ENCODE assay signal across 14 cellular contexts in the genomic region with DNA sequence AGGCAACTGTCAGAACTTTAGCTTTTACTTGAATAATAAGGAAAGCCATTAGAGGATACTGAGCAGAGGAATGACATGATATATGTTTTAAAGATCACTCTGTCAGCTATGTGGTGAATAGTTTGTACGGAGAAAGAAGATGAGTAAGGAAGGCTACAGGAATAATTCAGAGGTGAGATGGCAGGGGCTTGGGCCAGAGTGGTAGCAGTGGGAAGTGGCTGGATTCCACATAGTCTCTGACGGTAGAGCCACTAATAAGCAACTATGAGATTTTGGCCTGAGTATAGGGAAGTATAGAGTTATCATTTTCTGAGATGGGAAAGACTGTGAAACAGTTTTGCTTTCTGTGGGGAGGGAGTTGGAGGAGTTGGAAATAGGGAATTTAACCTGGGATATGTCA.
A peak's percentile ranks its signal among the peaks of the same experiment; 100 is the strongest.
DNase-seq lines count a peak whose midpoint lies in the region; ATAC-seq, FAIRE-seq and TF ChIP-seq lines count a peak whose summit lies in the region.
"Had no signal": no experiment of that assay in that cellular context is flagged by ENCODE, and none has a peak within 500 bp of the region (broad histone marks: within the 10 kb centered on the region; RNA-seq: fewer than 3 reads in every experiment).

No MANE protein-coding gene starts in this region.

- H3K9me3 ChIP-seq in HepG2 (ENCODE audit: low read length) (no peaks in the 10 kb centered on the region), right lobe of liver (no peaks in the 10 kb centered on the region), smooth muscle cell (replicated peaks; ENCODE audit: low read depth) (no peaks in the 10 kb centered on the region)
- H3K9me3 ChIP-seq in CD8-positive, alpha-beta T cell (ENCODE audit: low read length), result no peaks in the 10 kb centered on the region
- H3K9me3 ChIP-seq: BLaER1 treated with 17β-estradiol and CSF1 and Interleukin-3, amounts not matched to agents 10 nM and 100 nM; HAP-1 had no signal

- peak overlapping the region; percentile 37 for H3K56ac ChIP-seq in mesendoderm (ENCODE audit: low read length)

- no peak overlapping the region for H3K4ac ChIP-seq in mesendoderm (ENCODE audit: low read depth, low read length)

- H3K4me3 ChIP-seq in HepG2 (replicated peaks in 1 of 3; ENCODE audit: insufficient read depth in 1 of 3, low read depth in 2 of 3, low read length in 3 of 3), result no peak overlapping the region
- H3K4me3 ChIP-seq in right lobe of liver, result no peak overlapping the region
- no peak overlapping the region for H3K4me3 ChIP-seq in bronchial epithelial cell (ENCODE audit: low read depth, low read length)
- no peak overlapping the region for H3K4me3 ChIP-seq in mesendoderm (ENCODE audit: low read length)
- no peak overlapping the region for H3K4me3 ChIP-seq in smooth muscle cell
- H3K4me3 ChIP-seq in CD8-positive, alpha-beta T cell (ENCODE audit: low read depth, low read length), result no peak overlapping the region
- H3K4me3 ChIP-seq: BLaER1 treated with 17β-estradiol and CSF1 and Interleukin-3, amounts not matched to agents 10 nM and 100 nM; HAP-1 had no signal

- H3K27me3 ChIP-seq in HepG2 (ENCODE audit: control insufficient read depth in 1 of 2, insufficient read depth in 2 of 2, low read length in 2 of 2) (no peaks in the 10 kb centered on the region), right lobe of liver (no peaks in the 10 kb centered on the region), bronchial epithelial cell (ENCODE audit: control insufficient read depth, insufficient read depth, low read length) (no peaks in the 10 kb centered on the region), mesendoderm (ENCODE audit: insufficient read depth, low read length, poor library complexity) (no peaks in the 10 kb centered on the region), smooth muscle cell (ENCODE audit: low read depth) (no peaks in the 10 kb centered on the region)
- H3K27me3 ChIP-seq in CD8-positive, alpha-beta T cell (ENCODE audit: insufficient read depth, low read length), result no peaks in the 10 kb centered on the region
- H3K27me3 ChIP-seq: BLaER1 treated with 17β-estradiol and CSF1 and Interleukin-3, amounts not matched to agents 10 nM and 100 nM had no signal

- no peak overlapping the region for H2BK120ac ChIP-seq in mesendoderm (ENCODE audit: low read depth, low read length)

- TF ChIP-seq RAD21 in HepG2 (CRISPR knock-in tag; IDR thresholded peaks at IDR 0.05), result no peak

- no peak overlapping the region for H3K23ac ChIP-seq in mesendoderm (ENCODE audit: low read length)

- H3K79me1 ChIP-seq in mesendoderm (ENCODE audit: low read length), result no peaks in the 10 kb centered on the region

- TF ChIP-seq CTCF in HepG2 (CRISPR knock-in tag; IDR thresholded peaks at IDR 0.05) (no peak), right lobe of liver (IDR thresholded peaks at IDR 0.05) (no peak), bronchial epithelial cell (IDR thresholded peaks at IDR 0.05; ENCODE audit: insufficient read depth, low read length, severe bottlenecking) (no peak), smooth muscle cell (IDR thresholded peaks at IDR 0.05; ENCODE audit: borderline replicate concordance, insufficient read depth, poor library complexity, severe bottlenecking) (no peak)
- TF ChIP-seq CTCF in CD8-positive, alpha-beta T cell (IDR thresholded peaks at IDR 0.05), result no peak

- H3K27ac ChIP-seq in HepG2 (ENCODE audit: extremely low read length, insufficient read depth, low read length) (peak overlapping the region; percentile 97), right lobe of liver (no peak overlapping the region), mesendoderm (ENCODE audit: low read depth, low read length) (no peak overlapping the region), smooth muscle cell (ENCODE audit: low read depth) (peak overlapping the region; percentile 97)
- H3K27ac ChIP-seq in CD8-positive, alpha-beta T cell (ENCODE audit: low read depth, low read length), result no peak overlapping the region
- H3K27ac ChIP-seq: BLaER1 treated with 17β-estradiol and CSF1 and Interleukin-3, amounts not matched to agents 10 nM and 100 nM had no signal

- no peak for TF ChIP-seq POLR2A in HepG2 (IDR thresholded peaks at IDR 0.05; ENCODE audit: insufficient read depth in 1 of 2, low read depth in 2 of 2, low read length in 2 of 2)
- TF ChIP-seq POLR2A in right lobe of liver (IDR thresholded peaks at IDR 0.05), result no peak

- WGBS in HepG2 (ENCODE audit: low lambda C conversion rate), result 96% methylated on average over 2 of the region's 2 CpGs
- 86% methylated on average over 2 of the region's 2 CpGs for WGBS in right lobe of liver (ENCODE audit: insufficient coverage, low coverage, low lambda C conversion rate, missing lambda C conversion rate)
- no CpG with 5 or more reads among the region's 2 CpGs for WGBS in mesendoderm (ENCODE audit: extremely low coverage, insufficient coverage, low lambda C conversion rate)
- WGBS in smooth muscle cell (ENCODE audit: low lambda C conversion rate), result 52% methylated on average over 2 of the region's 2 CpGs

- H2BK5ac ChIP-seq in mesendoderm (ENCODE audit: low read length), result no peak overlapping the region

- H3K79me2 ChIP-seq in HepG2 (ENCODE audit: insufficient read depth, low read length) (peaks cover 2% of the 10 kb centered on the region), mesendoderm (ENCODE audit: control insufficient read depth, insufficient read depth, low read length) (no peaks in the 10 kb centered on the region), smooth muscle cell (ENCODE audit: low read depth) (peaks cover 34% of the 10 kb centered on the region)

- BruUV-seq in HepG2 (replicated peaks; lab: Mats Ljungman, UMichigan), result no TSS peak

- no peak overlapping the region for H3K18ac ChIP-seq in mesendoderm (ENCODE audit: low read length)

- peaks cover 14% of the 10 kb centered on the region for H3F3A ChIP-seq in smooth muscle cell (ENCODE audit: low read depth)

- no peak overlapping the region for H3K4me3 Mint-ChIP-seq in CD8-positive, alpha-beta T cell
- H3K4me3 Mint-ChIP-seq: B cell had no signal

- no peak overlapping the region for H3K27ac Mint-ChIP-seq in CD8-positive, alpha-beta T cell
- H3K27ac Mint-ChIP-seq: B cell had no signal

- H3K4me1 ChIP-seq in HepG2 (ENCODE audit: insufficient read depth, low read length), result peaks cover 68% of the 10 kb centered on the region
- H3K4me1 ChIP-seq in right lobe of liver, result no peaks in the 10 kb centered on the region
- H3K4me1 ChIP-seq in mesendoderm (ENCODE audit: control insufficient read depth, low read depth, low read length), result peaks cover 8% of the 10 kb centered on the region
- peaks cover 22% of the 10 kb centered on the region for H3K4me1 ChIP-seq in smooth muscle cell (ENCODE audit: low read depth)
- peaks cover 53% of the 10 kb centered on the region for H3K4me1 ChIP-seq in CD8-positive, alpha-beta T cell (ENCODE audit: insufficient read depth, low read length)

- H3K9ac ChIP-seq in HepG2 (ENCODE audit: insufficient read depth, low read depth, low read length), result no peak overlapping the region
- H3K9ac ChIP-seq in mesendoderm (ENCODE audit: low read length), result no peak overlapping the region
- no peak overlapping the region for H3K9ac ChIP-seq in smooth muscle cell (ENCODE audit: low read depth)
- H3K9ac ChIP-seq: BLaER1 treated with 17β-estradiol and CSF1 and Interleukin-3, amounts not matched to agents 10 nM and 100 nM had no signal

- no peaks in the 10 kb centered on the region for H3K9me3 Mint-ChIP-seq in CD8-positive, alpha-beta T cell

- POLR2A ChIA-PET in HepG2 (lab: Yijun Ruan, JAX), result interaction anchor here (0.6 kb wide), 1 partner anchor 325 kb away, joined by 5 read pairs; a partner anchor contains a TSS
- POLR2A ChIA-PET in CD8-positive, alpha-beta T cell (lab: Charles Lee), result no interaction called here

- ATAC-seq in HepG2 (no peak), right lobe of liver (no peak)
- ATAC-seq in CD8-positive, alpha-beta T cell, result no peak

- in situ Hi-C loops in HepG2 (cut with HindIII; ENCODE audit: extremely low pct_ligation_motif_present, low pct_unique_long_range_greater_than_20kb), result loop anchor here (10.0 kb wide), 1 partner anchor 327 kb away; a partner anchor contains a TSS

- H4K20me1 ChIP-seq in HepG2 (ENCODE audit: insufficient read depth, low read length), result no peaks in the 10 kb centered on the region
- peaks cover 4% of the 10 kb centered on the region for H4K20me1 ChIP-seq in smooth muscle cell (ENCODE audit: low read depth)

- no peak overlapping the region for H4K5ac ChIP-seq in mesendoderm (ENCODE audit: low read length)

- H3K27me3 Mint-ChIP-seq in CD8-positive, alpha-beta T cell (ENCODE audit: low read depth), result no peaks in the 10 kb centered on the region
- H3K27me3 Mint-ChIP-seq: B cell had no signal

- CTCF ChIA-PET in HepG2 (lab: Yijun Ruan, JAX; ENCODE audit: low intra/inter-chr PET ratio, low total read pairs), result no interaction called here
- CTCF ChIA-PET in CD8-positive, alpha-beta T cell (lab: Charles Lee), result no interaction called here

- H3K36me3 ChIP-seq in HepG2 (replicated peaks in 1 of 2; ENCODE audit: control insufficient read depth in 1 of 2, insufficient read depth in 2 of 2, low read length in 2 of 2), result peaks cover 4 to 10% of the 10 kb centered on the region in 2 experiments; a peak in 2 of 5 replicates
- H3K36me3 ChIP-seq in right lobe of liver, result no peaks in the 10 kb centered on the region
- no peaks in the 10 kb centered on the region for H3K36me3 ChIP-seq in bronchial epithelial cell (ENCODE audit: control insufficient read depth, insufficient read depth, low read length)
- H3K36me3 ChIP-seq in mesendoderm (ENCODE audit: control insufficient read depth, insufficient read depth, low read length), result no peaks in the 10 kb centered on the region
- no peaks in the 10 kb centered on the region for H3K36me3 ChIP-seq in smooth muscle cell (ENCODE audit: low read depth)
- H3K36me3 ChIP-seq in CD8-positive, alpha-beta T cell (ENCODE audit: insufficient read depth, low read length), result no peaks in the 10 kb centered on the region
- H3K36me3 ChIP-seq: HAP-1 had no signal

- intact Hi-C loops in HepG2 (cut with micrococcal nuclease; ENCODE audit: unreplicated experiment) (loop anchor here (10.0 kb wide), 1 partner anchor 93 kb away; a partner anchor contains a TSS), right lobe of liver (cut with DNase I) (no loop called here)
- intact Hi-C loops in CD8-positive, alpha-beta T cell (cut with DNase I, micrococcal nuclease), result loop anchor here (2.0 to 10.0 kb wide), 4 partner anchors 17 to 237 kb away; no protein-coding TSS in a partner anchor

- no peak for FAIRE-seq in HepG2 (lab: Jason Lieb, UNC)
- peak; percentile 84 for FAIRE-seq in bronchial epithelial cell (lab: Jason Lieb, UNC)
- FAIRE-seq in urothelium cell line (lab: Jason Lieb, UNC), result no peak

- H2AK5ac ChIP-seq in mesendoderm (ENCODE audit: low read length), result no peak overlapping the region

- no peak overlapping the region for H2BK15ac ChIP-seq in mesendoderm (replicated peaks; ENCODE audit: low read depth)

- H3K4me2 ChIP-seq in HepG2 (ENCODE audit: low read depth, low read length) (no peak overlapping the region), mesendoderm (ENCODE audit: low read length) (no peak overlapping the region), smooth muscle cell (no peak overlapping the region)
- H3K4me2 ChIP-seq: BLaER1 treated with 17β-estradiol and CSF1 and Interleukin-3, amounts not matched to agents 10 nM and 100 nM had no signal

- peaks cover 11% of the 10 kb centered on the region for H3K36me3 Mint-ChIP-seq in CD8-positive, alpha-beta T cell

- TF ChIP-seq EP300 in HepG2 (IDR thresholded peaks at IDR 0.05; ENCODE audit: low read depth in 2 of 2, low read length in 2 of 2), result no peak
- TF ChIP-seq EP300 in HepG2 (CRISPR knock-in tag; IDR thresholded peaks at IDR 0.05; ENCODE audit: borderline replicate concordance), result no peak

- DNase-seq in HepG2 (ENCODE audit: low spot score) (no peak), right lobe of liver (no peak), bronchial epithelial cell (ENCODE audit: low read depth) (no peak), mesendoderm (no peak), smooth muscle cell (lab: John Stamatoyannopoulos, UW; ENCODE audit: unreplicated experiment) (no peak), NCI-H510A treated with DMSO at 0.1 percent for 48 hours (lab: John Stamatoyannopoulos, UW) (no peak), urothelium cell line (ENCODE audit: low spot score) (no peak)
- DNase-seq in CD8-positive, alpha-beta T cell, result no peak
- DNase-seq: DMS153, DMS79 treated with DMSO at 0.1 percent for 48 hours, GF-D8 had no signal

- no peak overlapping the region for H2AFZ ChIP-seq in HepG2 (ENCODE audit: low read length)
- no peak overlapping the region for H2AFZ ChIP-seq in smooth muscle cell (ENCODE audit: low read depth)

- H3K4me1 Mint-ChIP-seq in CD8-positive, alpha-beta T cell (ENCODE audit: low read depth), result peaks cover 28% of the 10 kb centered on the region

- no peak overlapping the region for H4K8ac ChIP-seq in mesendoderm (ENCODE audit: low read depth, low read length)

Comparison
In these comparisons a context has a peak if more than half of its experiments do, and no peak if none do; other contexts are left out.
1. H3K27ac ChIP-seq: peak in HepG2 (single experiment) and smooth muscle cell (single experiment); none in right lobe of liver (0 of 3), mesendoderm (single experiment) and CD8-positive, alpha-beta T cell (single experiment).
2. intact Hi-C loops: an anchor here in HepG2 (10.0 kb wide) and CD8-positive, alpha-beta T cell (2.0 to 10.0 kb wide); none called in right lobe of liver.